ENCODE assay signal across 13 cellular contexts in genomic region chr2:119102964-119103363, GRCh38.
"Had no signal": no experiment of that assay in that cellular context is flagged by ENCODE, and none has a peak within 500 bp of the region (broad histone marks: within the 10 kb centered on the region; RNA-seq: fewer than 3 reads in every experiment).

No MANE protein-coding gene starts in this region.

- H3K9me3 ChIP-seq: colonic mucosa, esophagus squamous epithelium, gastrocnemius medialis had no signal

- H3K36me3 ChIP-seq: colonic mucosa, esophagus muscularis mucosa, esophagus squamous epithelium, gastrocnemius medialis, gastroesophageal sphincter, heart left ventricle, heart right ventricle had no signal

- ATAC-seq: effector memory CD8-positive, alpha-beta T cell; esophagus mucosa; foreskin keratinocyte; gastrocnemius medialis; gastroesophageal sphincter; heart left ventricle; heart right ventricle had no signal

- H3K4me1 ChIP-seq: colonic mucosa, esophagus muscularis mucosa, esophagus squamous epithelium, foreskin keratinocyte, gastrocnemius medialis, gastroesophageal sphincter, heart left ventricle, heart right ventricle had no signal

- H3K27ac ChIP-seq: colonic mucosa, coronary artery, dorsolateral prefrontal cortex, epithelial cell of prostate, esophagus muscularis mucosa, esophagus squamous epithelium, foreskin keratinocyte, gastrocnemius medialis, gastroesophageal sphincter, heart left ventricle, heart right ventricle had no signal

- H3K4me3 ChIP-seq: colonic mucosa, coronary artery, dorsolateral prefrontal cortex, esophagus muscularis mucosa, esophagus squamous epithelium, gastrocnemius medialis, gastroesophageal sphincter, heart left ventricle, heart right ventricle had no signal
